ENCODE assay signal across 29 cellular contexts in the genomic region with DNA sequence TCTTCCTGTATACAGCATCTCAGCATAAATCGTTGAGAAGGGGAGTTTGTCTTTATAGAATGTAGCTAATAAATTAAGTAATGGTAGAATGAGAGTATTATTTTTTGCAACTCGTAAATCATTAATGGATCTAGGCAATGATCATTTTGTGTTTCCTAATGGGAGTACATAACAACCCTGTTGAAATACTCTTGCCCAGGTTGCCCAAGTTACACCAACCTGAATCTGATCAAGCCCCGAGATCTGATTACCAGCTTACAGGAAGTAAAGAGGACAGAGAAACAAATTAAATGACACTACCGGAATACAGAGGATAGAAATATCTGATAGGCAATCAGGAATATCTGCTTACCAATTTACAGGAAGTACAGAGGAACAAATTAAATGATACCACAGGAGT.
DNase-seq lines count a peak whose midpoint lies in the region; ATAC-seq, FAIRE-seq and TF ChIP-seq lines count a peak whose summit lies in the region.
"Had no signal": no experiment of that assay in that cellular context is flagged by ENCODE, and none has a peak within 500 bp of the region (broad histone marks: within the 10 kb centered on the region; RNA-seq: fewer than 3 reads in every experiment).

No MANE protein-coding gene starts in this region.

- H3K4me3 Mint-ChIP-seq in memory B cell: no peak overlapping the region
- no peak overlapping the region for H3K4me3 Mint-ChIP-seq in activated naive CD4-positive, alpha-beta T cell treated with anti-CD3 and anti-CD28 coated beads, Interleukin-2, amount 10 ng/mL, durations not matched to agents 7 days and 5 days
- H3K4me3 Mint-ChIP-seq: CD14-positive monocyte; CD4-positive, alpha-beta memory T cell; CD4-positive, CD25-positive, alpha-beta regulatory T cell; CD8-positive, alpha-beta memory T cell had no signal

- DNase-seq in H54 (ENCODE audit: insufficient read length, low spot score) (no peak), left lobe of liver (ENCODE audit: low spot score) (no peak), memory B cell (ENCODE audit: low spot score in 2 of 2) (no peak), renal cortical epithelial cell (ENCODE audit: low read depth) (peak; percentile 40), RCC 7860 (ENCODE audit: low spot score) (no peak), hepatic stellate cell (ENCODE audit: low spot score) (no peak)
- no peak for DNase-seq in stimulated activated CD4-positive, alpha-beta T cell treated with anti-CD3 and anti-CD28 coated beads, Interleukin-4, amount 100 ng/mL, for 1 hour
- DNase-seq in activated naive CD4-positive, alpha-beta T cell treated with anti-CD3 and anti-CD28 coated beads, Interleukin-2, amount 10 ng/mL, durations not matched to agents 7 days and 5 days: no peak
- DNase-seq: 8988T; ACHN; BE2C; C1 segment of cervical spinal cord; CD4-positive, alpha-beta memory T cell; CD4-positive, CD25-positive, alpha-beta regulatory T cell; CD8-positive, alpha-beta memory T cell; COR-L47; DMS 273 treated with DMSO at 0.1 percent for 48 hours; DMS153; DMS53; DMS79; DND-41; EL; GDM1 had no signal

- peak overlapping the region; percentile 62 for H3K27ac Mint-ChIP-seq in memory B cell
- H3K27ac Mint-ChIP-seq in activated naive CD4-positive, alpha-beta T cell treated with anti-CD3 and anti-CD28 coated beads, Interleukin-2, amount 10 ng/mL, durations not matched to agents 7 days and 5 days: no peak overlapping the region
- H3K27ac Mint-ChIP-seq: CD14-positive monocyte; CD8-positive, alpha-beta memory T cell had no signal

- peak; percentile 84 for FAIRE-seq in H54 (lab: Jason Lieb, UNC)
- FAIRE-seq in RCC 7860 (lab: Jason Lieb, UNC): no peak
- FAIRE-seq: A204.1, GM12878, GM12892, GM18507, GM19239 had no signal

- no peaks in the 10 kb centered on the region for H3K27me3 Mint-ChIP-seq in memory B cell
- H3K27me3 Mint-ChIP-seq in activated naive CD4-positive, alpha-beta T cell treated with anti-CD3 and anti-CD28 coated beads, Interleukin-2, amount 10 ng/mL, durations not matched to agents 7 days and 5 days: no peaks in the 10 kb centered on the region
- H3K27me3 Mint-ChIP-seq: CD4-positive, alpha-beta memory T cell; CD4-positive, CD25-positive, alpha-beta regulatory T cell; CD8-positive, alpha-beta memory T cell had no signal

- no peak for TF ChIP-seq POLR2A in H54 (IDR thresholded peaks at IDR 0.05; ENCODE audit: low read depth, low read length)

- H3K9me3 Mint-ChIP-seq in memory B cell: peaks cover 7% of the 10 kb centered on the region
- peaks cover 8% of the 10 kb centered on the region for H3K9me3 Mint-ChIP-seq in activated naive CD4-positive, alpha-beta T cell treated with anti-CD3 and anti-CD28 coated beads, Interleukin-2, amount 10 ng/mL, durations not matched to agents 7 days and 5 days

- peak; percentile 81 for ATAC-seq in left lobe of liver
- no peak for ATAC-seq in memory B cell (ENCODE audit: low read depth)
- ATAC-seq: GM12878 had no signal

- peaks cover 3% of the 10 kb centered on the region for H3K4me1 Mint-ChIP-seq in memory B cell
- peaks cover 2% of the 10 kb centered on the region for H3K4me1 Mint-ChIP-seq in activated naive CD4-positive, alpha-beta T cell treated with anti-CD3 and anti-CD28 coated beads, Interleukin-2, amount 10 ng/mL, durations not matched to agents 7 days and 5 days
- H3K4me1 Mint-ChIP-seq: CD14-positive monocyte; CD8-positive, alpha-beta memory T cell had no signal

- H3K36me3 Mint-ChIP-seq in memory B cell: peaks cover 21% of the 10 kb centered on the region
- H3K36me3 Mint-ChIP-seq in activated naive CD4-positive, alpha-beta T cell treated with anti-CD3 and anti-CD28 coated beads, Interleukin-2, amount 10 ng/mL, durations not matched to agents 7 days and 5 days: peaks cover 6% of the 10 kb centered on the region

- CTCF ChIA-PET in activated naive CD4-positive, alpha-beta T cell treated with anti-CD3 and anti-CD28 coated beads, Interleukin-2, amount 10 ng/mL, durations not matched to agents 7 days and 5 days (lab: Charles Lee): no interaction called here
